1 cellular context compared by ENCODE assay signal in the genomic region with DNA sequence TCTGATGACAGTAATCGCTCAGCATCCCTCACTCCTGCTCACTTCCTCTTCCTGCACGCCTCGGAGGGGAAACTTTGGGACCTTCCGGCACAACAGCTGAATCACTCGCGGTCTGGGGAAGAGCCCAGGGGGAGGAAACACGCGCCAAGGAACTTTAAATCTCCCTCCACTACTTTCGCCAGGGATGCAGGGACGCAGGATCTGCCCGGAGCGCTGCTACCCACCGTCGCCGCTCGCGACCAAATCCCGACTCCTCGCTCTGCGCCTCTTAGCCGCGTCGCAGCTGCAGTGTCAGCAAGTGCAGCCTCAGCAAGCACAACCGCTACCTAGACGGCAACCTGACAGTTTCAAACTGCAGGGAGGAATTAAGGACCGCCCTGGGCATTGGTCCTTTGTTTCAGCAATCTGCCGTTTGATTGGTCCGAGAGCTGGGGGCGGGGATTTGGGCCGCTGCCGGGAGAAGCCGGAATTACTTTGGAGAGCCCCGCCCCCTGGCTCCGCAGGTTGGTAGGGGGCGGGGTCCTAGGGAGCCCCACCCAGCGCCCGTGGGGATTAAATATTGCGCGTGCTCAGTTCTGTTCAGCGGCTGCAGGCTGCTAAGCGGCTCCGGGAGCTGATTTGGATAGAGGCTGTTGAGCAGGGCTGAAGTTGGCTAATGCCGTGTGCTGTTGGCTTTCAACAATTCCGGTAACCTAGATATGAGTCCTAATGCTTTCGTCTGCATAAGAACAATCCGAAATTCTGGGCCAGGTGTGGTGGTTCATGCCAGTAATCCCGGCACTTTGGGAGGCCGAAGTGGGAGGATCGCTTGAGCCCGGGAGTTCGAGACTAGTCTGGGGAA.
A peak's percentile ranks its signal among the peaks of the same experiment; 100 is the strongest.
TF ChIP-seq lines count a peak whose summit lies in the region.

A gene with protein sequence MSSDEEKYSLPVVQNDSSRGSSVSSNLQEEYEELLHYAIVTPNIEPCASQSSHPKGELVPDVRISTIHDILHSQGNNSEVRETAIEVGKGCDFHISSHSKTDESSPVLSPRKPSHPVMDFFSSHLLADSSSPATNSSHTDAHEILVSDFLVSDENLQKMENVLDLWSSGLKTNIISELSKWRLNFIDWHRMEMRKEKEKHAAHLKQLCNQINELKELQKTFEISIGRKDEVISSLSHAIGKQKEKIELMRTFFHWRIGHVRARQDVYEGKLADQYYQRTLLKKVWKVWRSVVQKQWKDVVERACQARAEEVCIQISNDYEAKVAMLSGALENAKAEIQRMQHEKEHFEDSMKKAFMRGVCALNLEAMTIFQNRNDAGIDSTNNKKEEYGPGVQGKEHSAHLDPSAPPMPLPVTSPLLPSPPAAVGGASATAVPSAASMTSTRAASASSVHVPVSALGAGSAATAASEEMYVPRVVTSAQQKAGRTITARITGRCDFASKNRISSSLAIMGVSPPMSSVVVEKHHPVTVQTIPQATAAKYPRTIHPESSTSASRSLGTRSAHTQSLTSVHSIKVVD (minus strand): TSS at position 356 of the 841 bp plus-strand sequence. CDS start 4,500 bp downstream, outside the sequence.

TF ChIP-seq in K562, 482 proteins besides CTCF, POLR2A, EP300 and RAD21 (continued from another document and continues in another):
- TF ChIP-seq, protein P1, sequence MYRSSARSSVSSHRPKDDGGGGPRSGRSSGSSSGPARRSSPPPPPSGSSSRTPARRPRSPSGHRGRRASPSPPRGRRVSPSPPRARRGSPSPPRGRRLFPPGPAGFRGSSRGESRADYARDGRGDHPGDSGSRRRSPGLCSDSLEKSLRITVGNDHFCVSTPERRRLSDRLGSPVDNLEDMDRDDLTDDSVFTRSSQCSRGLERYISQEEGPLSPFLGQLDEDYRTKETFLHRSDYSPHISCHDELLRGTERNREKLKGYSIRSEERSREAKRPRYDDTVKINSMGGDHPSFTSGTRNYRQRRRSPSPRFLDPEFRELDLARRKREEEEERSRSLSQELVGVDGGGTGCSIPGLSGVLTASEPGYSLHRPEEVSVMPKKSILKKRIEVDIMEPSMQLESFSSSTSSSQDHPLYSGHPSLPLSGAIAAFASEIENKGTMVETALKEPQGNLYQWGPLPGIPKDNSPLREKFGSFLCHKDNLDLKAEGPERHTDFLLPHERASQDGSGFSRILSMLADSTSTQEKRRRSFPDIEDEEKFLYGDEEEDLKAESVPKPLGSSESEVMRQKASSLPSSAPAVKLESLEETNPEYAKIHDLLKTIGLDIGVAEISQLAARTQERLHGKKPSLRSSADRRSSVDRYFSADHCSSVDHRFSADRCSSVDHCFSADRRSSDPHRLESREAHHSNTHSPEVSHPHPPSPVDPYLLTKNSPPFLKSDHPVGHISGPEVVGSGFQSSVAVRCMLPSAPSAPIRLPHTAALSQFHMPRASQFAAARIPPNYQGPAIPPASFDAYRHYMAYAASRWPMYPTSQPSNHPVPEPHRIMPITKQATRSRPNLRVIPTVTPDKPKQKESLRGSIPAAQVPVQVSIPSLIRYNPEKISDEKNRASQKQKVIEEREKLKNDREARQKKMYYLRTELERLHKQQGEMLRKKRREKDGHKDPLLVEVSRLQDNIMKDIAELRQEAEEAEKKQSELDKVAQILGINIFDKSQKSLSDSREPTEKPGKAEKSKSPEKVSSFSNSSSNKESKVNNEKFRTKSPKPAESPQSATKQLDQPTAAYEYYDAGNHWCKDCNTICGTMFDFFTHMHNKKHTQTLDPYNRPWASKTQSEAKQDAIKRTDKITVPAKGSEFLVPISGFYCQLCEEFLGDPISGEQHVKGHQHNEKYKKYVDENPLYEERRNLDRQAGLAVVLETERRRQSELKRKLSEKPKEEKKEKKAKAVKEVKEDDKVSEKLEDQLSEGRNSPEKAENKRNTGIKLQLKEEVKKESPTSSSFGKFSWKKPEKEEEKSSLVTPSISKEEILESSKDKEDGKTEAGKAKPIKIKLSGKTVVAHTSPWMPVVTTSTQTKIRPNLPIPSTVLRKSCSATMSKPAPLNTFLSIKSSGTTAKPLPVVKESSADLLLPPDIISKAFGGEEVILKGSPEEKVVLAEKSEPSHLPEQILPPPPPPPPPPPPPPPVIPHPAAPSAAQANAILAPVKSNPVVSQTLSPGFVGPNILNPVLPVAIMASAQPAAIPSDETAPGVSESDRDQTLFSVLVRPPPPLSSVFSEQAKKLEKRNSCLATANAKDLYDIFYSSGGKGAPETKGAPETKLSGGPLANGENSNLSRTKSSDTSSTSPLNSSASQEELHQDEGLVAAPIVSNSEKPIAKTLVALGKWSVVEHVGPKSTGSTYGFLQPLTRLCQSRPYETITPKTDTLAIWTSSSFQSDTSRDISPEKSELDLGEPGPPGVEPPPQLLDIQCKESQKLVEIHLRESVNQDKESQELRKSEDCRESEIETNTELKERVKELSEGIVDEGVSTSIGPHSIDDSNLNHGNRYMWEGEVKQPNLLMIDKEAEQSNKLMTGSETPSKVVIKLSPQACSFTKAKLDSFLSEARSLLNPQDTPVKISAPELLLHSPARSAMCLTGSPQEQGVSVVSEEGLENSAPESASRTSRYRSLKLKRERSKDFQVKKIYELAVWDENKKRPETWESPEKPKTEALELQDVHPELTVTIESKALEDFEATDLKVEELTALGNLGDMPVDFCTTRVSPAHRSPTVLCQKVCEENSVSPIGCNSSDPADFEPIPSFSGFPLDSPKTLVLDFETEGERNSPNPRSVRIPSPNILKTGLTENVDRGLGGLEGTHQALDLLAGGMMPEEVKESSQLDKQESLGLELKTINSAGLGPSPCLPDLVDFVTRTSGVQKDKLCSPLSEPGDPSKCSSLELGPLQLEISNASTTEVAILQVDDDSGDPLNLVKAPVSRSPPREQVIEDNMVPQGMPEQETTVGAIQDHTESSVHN (IDR thresholded peaks at IDR 0.05; ENCODE audit: borderline replicate concordance in 1 of 2, low read depth in 1 of 2), result peak in 1 of 2 experiments; percentile 68; a peak in 1 of 4 replicates
- TF ChIP-seq SMARCA4 (IDR thresholded peaks at IDR 0.05) (0 out of 2 replicates have a peak, but pooled peaks have one; percentile 8), NR3C1 (CRISPR knock-in tag; IDR thresholded peaks at IDR 0.05) (no peak), SOX6 (IDR thresholded peaks at IDR 0.05) (0 out of 2 replicates have a peak, but pooled peaks have one; percentile 34), KDM1A (IDR thresholded peaks at IDR 0.05) (peak in 1 of 2 experiments; percentile 36; a peak in 1 of 4 replicates), PTRF (tag; IDR thresholded peaks at IDR 0.05) (no peak), ESRRB (CRISPR knock-in tag; IDR thresholded peaks at IDR 0.05; ENCODE audit: borderline replicate concordance) (no peak), SIN3A (IDR thresholded peaks at IDR 0.05; ENCODE audit: borderline replicate concordance in 2 of 2, control insufficient read depth in 1 of 2, low read depth in 2 of 2, low read length in 2 of 2) (peak; percentile 74 to 97), ZNF57 (CRISPR knock-in tag; IDR thresholded peaks at IDR 0.05) (no peak), ZNF140 (CRISPR knock-in tag; IDR thresholded peaks at IDR 0.05) (no peak), TAL1 (IDR thresholded peaks at IDR 0.05) (0 out of 2 replicates have a peak, but pooled peaks have one; percentile 3), EGR1 (conservative IDR thresholded peaks at IDR 0.05) (0 out of 2 replicates have a peak, but pooled peaks have one; percentile 16), L3MBTL2 (IDR thresholded peaks at IDR 0.05) (peak; percentile 79), KDM2B (CRISPR knock-in tag; IDR thresholded peaks at IDR 0.05) (no peak), MAFG (tag; conservative IDR thresholded peaks at IDR 0.05) (peak; percentile 88), POLR2G (IDR thresholded peaks at IDR 0.05; ENCODE audit: low read depth, low read length) (peak; percentile 99), MBD2 (IDR thresholded peaks at IDR 0.05; ENCODE audit: borderline replicate concordance, low read depth) (peak; percentile 99), CTBP1 (IDR thresholded peaks at IDR 0.05; ENCODE audit: borderline replicate concordance) (peak; percentile 86), ZNF79 (CRISPR knock-in tag; IDR thresholded peaks at IDR 0.05; ENCODE audit: low read depth) (no peak), BCOR (IDR thresholded peaks at IDR 0.05) (peak; percentile 31; the same call in 1 of the 2 replicates), HDAC2 (IDR thresholded peaks at IDR 0.05) (peak; percentile 96), ADNP (tag; IDR thresholded peaks at IDR 0.05) (no peak)
- TF ChIP-seq, protein P2, sequence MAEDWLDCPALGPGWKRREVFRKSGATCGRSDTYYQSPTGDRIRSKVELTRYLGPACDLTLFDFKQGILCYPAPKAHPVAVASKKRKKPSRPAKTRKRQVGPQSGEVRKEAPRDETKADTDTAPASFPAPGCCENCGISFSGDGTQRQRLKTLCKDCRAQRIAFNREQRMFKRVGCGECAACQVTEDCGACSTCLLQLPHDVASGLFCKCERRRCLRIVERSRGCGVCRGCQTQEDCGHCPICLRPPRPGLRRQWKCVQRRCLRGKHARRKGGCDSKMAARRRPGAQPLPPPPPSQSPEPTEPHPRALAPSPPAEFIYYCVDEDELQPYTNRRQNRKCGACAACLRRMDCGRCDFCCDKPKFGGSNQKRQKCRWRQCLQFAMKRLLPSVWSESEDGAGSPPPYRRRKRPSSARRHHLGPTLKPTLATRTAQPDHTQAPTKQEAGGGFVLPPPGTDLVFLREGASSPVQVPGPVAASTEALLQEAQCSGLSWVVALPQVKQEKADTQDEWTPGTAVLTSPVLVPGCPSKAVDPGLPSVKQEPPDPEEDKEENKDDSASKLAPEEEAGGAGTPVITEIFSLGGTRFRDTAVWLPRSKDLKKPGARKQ (CRISPR knock-in tag; IDR thresholded peaks at IDR 0.05), result no peak
- TF ChIP-seq, protein P3, sequence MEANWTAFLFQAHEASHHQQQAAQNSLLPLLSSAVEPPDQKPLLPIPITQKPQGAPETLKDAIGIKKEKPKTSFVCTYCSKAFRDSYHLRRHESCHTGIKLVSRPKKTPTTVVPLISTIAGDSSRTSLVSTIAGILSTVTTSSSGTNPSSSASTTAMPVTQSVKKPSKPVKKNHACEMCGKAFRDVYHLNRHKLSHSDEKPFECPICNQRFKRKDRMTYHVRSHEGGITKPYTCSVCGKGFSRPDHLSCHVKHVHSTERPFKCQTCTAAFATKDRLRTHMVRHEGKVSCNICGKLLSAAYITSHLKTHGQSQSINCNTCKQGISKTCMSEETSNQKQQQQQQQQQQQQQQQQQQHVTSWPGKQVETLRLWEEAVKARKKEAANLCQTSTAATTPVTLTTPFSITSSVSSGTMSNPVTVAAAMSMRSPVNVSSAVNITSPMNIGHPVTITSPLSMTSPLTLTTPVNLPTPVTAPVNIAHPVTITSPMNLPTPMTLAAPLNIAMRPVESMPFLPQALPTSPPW (CRISPR knock-in tag; IDR thresholded peaks at IDR 0.05), result peak; percentile 69
- TF ChIP-seq, protein P4, sequence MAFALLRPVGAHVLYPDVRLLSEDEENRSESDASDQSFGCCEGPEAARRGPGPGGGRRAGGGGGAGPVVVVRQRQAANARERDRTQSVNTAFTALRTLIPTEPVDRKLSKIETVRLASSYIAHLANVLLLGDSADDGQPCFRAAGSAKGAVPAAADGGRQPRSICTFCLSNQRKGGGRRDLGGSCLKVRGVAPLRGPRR (CRISPR knock-in tag; IDR thresholded peaks at IDR 0.05), result no peak
- TF ChIP-seq, protein P5, sequence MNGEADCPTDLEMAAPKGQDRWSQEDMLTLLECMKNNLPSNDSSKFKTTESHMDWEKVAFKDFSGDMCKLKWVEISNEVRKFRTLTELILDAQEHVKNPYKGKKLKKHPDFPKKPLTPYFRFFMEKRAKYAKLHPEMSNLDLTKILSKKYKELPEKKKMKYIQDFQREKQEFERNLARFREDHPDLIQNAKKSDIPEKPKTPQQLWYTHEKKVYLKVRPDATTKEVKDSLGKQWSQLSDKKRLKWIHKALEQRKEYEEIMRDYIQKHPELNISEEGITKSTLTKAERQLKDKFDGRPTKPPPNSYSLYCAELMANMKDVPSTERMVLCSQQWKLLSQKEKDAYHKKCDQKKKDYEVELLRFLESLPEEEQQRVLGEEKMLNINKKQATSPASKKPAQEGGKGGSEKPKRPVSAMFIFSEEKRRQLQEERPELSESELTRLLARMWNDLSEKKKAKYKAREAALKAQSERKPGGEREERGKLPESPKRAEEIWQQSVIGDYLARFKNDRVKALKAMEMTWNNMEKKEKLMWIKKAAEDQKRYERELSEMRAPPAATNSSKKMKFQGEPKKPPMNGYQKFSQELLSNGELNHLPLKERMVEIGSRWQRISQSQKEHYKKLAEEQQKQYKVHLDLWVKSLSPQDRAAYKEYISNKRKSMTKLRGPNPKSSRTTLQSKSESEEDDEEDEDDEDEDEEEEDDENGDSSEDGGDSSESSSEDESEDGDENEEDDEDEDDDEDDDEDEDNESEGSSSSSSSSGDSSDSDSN (IDR thresholded peaks at IDR 0.05; ENCODE audit: borderline replicate concordance in 1 of 2, low read depth in 2 of 2, low read length in 2 of 2), result peak in 1 of 2 experiments; percentile 44; a peak in 1 of 4 replicates
- TF ChIP-seq, protein P6, sequence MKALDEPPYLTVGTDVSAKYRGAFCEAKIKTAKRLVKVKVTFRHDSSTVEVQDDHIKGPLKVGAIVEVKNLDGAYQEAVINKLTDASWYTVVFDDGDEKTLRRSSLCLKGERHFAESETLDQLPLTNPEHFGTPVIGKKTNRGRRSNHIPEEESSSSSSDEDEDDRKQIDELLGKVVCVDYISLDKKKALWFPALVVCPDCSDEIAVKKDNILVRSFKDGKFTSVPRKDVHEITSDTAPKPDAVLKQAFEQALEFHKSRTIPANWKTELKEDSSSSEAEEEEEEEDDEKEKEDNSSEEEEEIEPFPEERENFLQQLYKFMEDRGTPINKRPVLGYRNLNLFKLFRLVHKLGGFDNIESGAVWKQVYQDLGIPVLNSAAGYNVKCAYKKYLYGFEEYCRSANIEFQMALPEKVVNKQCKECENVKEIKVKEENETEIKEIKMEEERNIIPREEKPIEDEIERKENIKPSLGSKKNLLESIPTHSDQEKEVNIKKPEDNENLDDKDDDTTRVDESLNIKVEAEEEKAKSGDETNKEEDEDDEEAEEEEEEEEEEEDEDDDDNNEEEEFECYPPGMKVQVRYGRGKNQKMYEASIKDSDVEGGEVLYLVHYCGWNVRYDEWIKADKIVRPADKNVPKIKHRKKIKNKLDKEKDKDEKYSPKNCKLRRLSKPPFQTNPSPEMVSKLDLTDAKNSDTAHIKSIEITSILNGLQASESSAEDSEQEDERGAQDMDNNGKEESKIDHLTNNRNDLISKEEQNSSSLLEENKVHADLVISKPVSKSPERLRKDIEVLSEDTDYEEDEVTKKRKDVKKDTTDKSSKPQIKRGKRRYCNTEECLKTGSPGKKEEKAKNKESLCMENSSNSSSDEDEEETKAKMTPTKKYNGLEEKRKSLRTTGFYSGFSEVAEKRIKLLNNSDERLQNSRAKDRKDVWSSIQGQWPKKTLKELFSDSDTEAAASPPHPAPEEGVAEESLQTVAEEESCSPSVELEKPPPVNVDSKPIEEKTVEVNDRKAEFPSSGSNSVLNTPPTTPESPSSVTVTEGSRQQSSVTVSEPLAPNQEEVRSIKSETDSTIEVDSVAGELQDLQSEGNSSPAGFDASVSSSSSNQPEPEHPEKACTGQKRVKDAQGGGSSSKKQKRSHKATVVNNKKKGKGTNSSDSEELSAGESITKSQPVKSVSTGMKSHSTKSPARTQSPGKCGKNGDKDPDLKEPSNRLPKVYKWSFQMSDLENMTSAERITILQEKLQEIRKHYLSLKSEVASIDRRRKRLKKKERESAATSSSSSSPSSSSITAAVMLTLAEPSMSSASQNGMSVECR (CRISPR knock-in tag; IDR thresholded peaks at IDR 0.05), result peak; percentile 97
- TF ChIP-seq, protein P7, sequence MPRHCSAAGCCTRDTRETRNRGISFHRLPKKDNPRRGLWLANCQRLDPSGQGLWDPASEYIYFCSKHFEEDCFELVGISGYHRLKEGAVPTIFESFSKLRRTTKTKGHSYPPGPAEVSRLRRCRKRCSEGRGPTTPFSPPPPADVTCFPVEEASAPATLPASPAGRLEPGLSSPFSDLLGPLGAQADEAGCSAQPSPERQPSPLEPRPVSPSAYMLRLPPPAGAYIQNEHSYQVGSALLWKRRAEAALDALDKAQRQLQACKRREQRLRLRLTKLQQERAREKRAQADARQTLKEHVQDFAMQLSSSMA (CRISPR knock-in tag; IDR thresholded peaks at IDR 0.05), result no peak
